Comparison of ENCODE assay signal across 1 cellular context in the genomic region with DNA sequence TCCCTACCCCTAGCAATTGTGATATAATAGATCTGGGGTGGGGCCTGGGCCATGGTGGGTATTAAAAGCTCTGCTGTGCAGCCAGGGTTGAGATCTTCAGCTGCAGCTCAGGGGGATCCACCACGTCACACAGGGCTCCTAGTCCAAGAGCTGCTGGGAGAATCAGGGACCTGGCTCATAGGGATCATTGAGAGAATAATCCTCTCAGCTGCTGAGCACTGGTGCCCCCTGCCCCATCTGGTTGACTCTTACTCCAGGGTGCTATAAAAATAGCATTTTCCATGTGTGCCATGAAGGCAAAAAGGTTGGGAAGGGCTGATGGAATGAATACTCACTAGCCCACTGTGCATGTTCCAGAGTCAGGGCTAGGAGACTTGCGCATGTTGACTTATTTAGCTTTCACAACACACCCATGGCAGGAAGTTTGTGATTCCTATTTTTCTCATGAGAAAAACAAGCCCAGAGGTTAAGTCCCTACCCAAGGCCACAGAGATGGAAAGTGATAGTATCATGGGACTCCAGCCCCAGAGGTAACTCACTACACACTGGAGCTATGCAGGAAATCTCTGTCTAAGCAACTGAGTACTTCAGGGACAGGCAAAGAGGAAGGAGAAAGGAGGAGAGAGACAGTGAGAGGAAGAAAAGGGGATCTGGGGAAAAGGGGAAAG.
TF ChIP-seq lines count a peak whose summit lies in the region.

No MANE protein-coding gene starts in this region.

TF ChIP-seq in HepG2, 621 proteins besides CTCF, POLR2A, EP300 and RAD21 (continued from another document and continues in another):
- TF ChIP-seq, protein P1, sequence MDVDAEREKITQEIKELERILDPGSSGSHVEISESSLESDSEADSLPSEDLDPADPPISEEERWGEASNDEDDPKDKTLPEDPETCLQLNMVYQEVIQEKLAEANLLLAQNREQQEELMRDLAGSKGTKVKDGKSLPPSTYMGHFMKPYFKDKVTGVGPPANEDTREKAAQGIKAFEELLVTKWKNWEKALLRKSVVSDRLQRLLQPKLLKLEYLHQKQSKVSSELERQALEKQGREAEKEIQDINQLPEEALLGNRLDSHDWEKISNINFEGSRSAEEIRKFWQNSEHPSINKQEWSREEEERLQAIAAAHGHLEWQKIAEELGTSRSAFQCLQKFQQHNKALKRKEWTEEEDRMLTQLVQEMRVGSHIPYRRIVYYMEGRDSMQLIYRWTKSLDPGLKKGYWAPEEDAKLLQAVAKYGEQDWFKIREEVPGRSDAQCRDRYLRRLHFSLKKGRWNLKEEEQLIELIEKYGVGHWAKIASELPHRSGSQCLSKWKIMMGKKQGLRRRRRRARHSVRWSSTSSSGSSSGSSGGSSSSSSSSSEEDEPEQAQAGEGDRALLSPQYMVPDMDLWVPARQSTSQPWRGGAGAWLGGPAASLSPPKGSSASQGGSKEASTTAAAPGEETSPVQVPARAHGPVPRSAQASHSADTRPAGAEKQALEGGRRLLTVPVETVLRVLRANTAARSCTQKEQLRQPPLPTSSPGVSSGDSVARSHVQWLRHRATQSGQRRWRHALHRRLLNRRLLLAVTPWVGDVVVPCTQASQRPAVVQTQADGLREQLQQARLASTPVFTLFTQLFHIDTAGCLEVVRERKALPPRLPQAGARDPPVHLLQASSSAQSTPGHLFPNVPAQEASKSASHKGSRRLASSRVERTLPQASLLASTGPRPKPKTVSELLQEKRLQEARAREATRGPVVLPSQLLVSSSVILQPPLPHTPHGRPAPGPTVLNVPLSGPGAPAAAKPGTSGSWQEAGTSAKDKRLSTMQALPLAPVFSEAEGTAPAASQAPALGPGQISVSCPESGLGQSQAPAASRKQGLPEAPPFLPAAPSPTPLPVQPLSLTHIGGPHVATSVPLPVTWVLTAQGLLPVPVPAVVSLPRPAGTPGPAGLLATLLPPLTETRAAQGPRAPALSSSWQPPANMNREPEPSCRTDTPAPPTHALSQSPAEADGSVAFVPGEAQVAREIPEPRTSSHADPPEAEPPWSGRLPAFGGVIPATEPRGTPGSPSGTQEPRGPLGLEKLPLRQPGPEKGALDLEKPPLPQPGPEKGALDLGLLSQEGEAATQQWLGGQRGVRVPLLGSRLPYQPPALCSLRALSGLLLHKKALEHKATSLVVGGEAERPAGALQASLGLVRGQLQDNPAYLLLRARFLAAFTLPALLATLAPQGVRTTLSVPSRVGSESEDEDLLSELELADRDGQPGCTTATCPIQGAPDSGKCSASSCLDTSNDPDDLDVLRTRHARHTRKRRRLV (CRISPR knock-in tag; IDR thresholded peaks at IDR 0.05) = no peak
- TF ChIP-seq RARA (CRISPR knock-in tag; IDR thresholded peaks at IDR 0.05) = peak; percentile 78
- no peak for TF ChIP-seq ZNF274 (CRISPR knock-in tag; IDR thresholded peaks at IDR 0.05)
- TF ChIP-seq ZNF556 (CRISPR knock-in tag; IDR thresholded peaks at IDR 0.05; ENCODE audit: borderline replicate concordance) = no peak
- TF ChIP-seq, protein P2, sequence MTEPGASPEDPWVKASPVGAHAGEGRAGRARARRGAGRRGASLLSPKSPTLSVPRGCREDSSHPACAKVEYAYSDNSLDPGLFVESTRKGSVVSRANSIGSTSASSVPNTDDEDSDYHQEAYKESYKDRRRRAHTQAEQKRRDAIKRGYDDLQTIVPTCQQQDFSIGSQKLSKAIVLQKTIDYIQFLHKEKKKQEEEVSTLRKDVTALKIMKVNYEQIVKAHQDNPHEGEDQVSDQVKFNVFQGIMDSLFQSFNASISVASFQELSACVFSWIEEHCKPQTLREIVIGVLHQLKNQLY (CRISPR knock-in tag; IDR thresholded peaks at IDR 0.05) = peak; percentile 72; the same call in 1 of the 2 replicates
- TF ChIP-seq KLF11 (CRISPR knock-in tag; IDR thresholded peaks at IDR 0.05) = no peak
- TF ChIP-seq, protein P3, sequence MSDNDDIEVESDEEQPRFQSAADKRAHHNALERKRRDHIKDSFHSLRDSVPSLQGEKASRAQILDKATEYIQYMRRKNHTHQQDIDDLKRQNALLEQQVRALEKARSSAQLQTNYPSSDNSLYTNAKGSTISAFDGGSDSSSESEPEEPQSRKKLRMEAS (IDR thresholded peaks at IDR 0.05) = no peak; the same call in 1 of the 2 replicates
- TF ChIP-seq ZNF605 (CRISPR knock-in tag; IDR thresholded peaks at IDR 0.05) = no peak
- TF ChIP-seq DNMT1 (CRISPR knock-in tag; IDR thresholded peaks at IDR 0.05) = no peak
- TF ChIP-seq ZNF724P (CRISPR knock-in tag; IDR thresholded peaks at IDR 0.05; ENCODE audit: borderline replicate concordance) = no peak
- TF ChIP-seq ZNF83 (CRISPR knock-in tag; IDR thresholded peaks at IDR 0.05; ENCODE audit: borderline replicate concordance) = no peak
- TF ChIP-seq, protein P4, sequence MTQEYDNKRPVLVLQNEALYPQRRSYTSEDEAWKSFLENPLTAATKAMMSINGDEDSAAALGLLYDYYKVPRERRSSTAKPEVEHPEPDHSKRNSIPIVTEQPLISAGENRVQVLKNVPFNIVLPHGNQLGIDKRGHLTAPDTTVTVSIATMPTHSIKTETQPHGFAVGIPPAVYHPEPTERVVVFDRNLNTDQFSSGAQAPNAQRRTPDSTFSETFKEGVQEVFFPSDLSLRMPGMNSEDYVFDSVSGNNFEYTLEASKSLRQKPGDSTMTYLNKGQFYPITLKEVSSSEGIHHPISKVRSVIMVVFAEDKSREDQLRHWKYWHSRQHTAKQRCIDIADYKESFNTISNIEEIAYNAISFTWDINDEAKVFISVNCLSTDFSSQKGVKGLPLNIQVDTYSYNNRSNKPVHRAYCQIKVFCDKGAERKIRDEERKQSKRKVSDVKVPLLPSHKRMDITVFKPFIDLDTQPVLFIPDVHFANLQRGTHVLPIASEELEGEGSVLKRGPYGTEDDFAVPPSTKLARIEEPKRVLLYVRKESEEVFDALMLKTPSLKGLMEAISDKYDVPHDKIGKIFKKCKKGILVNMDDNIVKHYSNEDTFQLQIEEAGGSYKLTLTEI (CRISPR knock-in tag; conservative IDR thresholded peaks at IDR 0.05) = no peak
- peak; percentile 74; the same call in 1 of the 2 replicates for TF ChIP-seq MIXL1 (CRISPR knock-in tag; IDR thresholded peaks at IDR 0.05)
- TF ChIP-seq PAWR (CRISPR knock-in tag; IDR thresholded peaks at IDR 0.05; ENCODE audit: borderline replicate concordance) = no peak
- TF ChIP-seq, protein P5, sequence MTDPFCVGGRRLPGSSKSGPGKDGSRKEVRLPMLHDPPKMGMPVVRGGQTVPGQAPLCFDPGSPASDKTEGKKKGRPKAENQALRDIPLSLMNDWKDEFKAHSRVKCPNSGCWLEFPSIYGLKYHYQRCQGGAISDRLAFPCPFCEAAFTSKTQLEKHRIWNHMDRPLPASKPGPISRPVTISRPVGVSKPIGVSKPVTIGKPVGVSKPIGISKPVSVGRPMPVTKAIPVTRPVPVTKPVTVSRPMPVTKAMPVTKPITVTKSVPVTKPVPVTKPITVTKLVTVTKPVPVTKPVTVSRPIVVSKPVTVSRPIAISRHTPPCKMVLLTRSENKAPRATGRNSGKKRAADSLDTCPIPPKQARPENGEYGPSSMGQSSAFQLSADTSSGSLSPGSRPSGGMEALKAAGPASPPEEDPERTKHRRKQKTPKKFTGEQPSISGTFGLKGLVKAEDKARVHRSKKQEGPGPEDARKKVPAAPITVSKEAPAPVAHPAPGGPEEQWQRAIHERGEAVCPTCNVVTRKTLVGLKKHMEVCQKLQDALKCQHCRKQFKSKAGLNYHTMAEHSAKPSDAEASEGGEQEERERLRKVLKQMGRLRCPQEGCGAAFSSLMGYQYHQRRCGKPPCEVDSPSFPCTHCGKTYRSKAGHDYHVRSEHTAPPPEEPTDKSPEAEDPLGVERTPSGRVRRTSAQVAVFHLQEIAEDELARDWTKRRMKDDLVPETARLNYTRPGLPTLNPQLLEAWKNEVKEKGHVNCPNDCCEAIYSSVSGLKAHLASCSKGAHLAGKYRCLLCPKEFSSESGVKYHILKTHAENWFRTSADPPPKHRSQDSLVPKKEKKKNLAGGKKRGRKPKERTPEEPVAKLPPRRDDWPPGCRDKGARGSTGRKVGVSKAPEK (CRISPR knock-in tag; IDR thresholded peaks at IDR 0.05; ENCODE audit: borderline replicate concordance) = no peak
- no peak for TF ChIP-seq ZNF775 (CRISPR knock-in tag; IDR thresholded peaks at IDR 0.05; ENCODE audit: borderline replicate concordance)
- TF ChIP-seq, protein P6, sequence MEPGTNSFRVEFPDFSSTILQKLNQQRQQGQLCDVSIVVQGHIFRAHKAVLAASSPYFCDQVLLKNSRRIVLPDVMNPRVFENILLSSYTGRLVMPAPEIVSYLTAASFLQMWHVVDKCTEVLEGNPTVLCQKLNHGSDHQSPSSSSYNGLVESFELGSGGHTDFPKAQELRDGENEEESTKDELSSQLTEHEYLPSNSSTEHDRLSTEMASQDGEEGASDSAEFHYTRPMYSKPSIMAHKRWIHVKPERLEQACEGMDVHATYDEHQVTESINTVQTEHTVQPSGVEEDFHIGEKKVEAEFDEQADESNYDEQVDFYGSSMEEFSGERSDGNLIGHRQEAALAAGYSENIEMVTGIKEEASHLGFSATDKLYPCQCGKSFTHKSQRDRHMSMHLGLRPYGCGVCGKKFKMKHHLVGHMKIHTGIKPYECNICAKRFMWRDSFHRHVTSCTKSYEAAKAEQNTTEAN (CRISPR knock-in tag; conservative IDR thresholded peaks at IDR 0.05) = no peak
- TF ChIP-seq, protein P7, sequence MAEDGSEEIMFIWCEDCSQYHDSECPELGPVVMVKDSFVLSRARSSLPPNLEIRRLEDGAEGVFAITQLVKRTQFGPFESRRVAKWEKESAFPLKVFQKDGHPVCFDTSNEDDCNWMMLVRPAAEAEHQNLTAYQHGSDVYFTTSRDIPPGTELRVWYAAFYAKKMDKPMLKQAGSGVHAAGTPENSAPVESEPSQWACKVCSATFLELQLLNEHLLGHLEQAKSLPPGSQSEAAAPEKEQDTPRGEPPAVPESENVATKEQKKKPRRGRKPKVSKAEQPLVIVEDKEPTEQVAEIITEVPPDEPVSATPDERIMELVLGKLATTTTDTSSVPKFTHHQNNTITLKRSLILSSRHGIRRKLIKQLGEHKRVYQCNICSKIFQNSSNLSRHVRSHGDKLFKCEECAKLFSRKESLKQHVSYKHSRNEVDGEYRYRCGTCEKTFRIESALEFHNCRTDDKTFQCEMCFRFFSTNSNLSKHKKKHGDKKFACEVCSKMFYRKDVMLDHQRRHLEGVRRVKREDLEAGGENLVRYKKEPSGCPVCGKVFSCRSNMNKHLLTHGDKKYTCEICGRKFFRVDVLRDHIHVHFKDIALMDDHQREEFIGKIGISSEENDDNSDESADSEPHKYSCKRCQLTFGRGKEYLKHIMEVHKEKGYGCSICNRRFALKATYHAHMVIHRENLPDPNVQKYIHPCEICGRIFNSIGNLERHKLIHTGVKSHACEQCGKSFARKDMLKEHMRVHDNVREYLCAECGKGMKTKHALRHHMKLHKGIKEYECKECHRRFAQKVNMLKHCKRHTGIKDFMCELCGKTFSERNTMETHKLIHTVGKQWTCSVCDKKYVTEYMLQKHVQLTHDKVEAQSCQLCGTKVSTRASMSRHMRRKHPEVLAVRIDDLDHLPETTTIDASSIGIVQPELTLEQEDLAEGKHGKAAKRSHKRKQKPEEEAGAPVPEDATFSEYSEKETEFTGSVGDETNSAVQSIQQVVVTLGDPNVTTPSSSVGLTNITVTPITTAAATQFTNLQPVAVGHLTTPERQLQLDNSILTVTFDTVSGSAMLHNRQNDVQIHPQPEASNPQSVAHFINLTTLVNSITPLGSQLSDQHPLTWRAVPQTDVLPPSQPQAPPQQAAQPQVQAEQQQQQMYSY (CRISPR knock-in tag; IDR thresholded peaks at IDR 0.05) = no peak
- TF ChIP-seq, protein P8, sequence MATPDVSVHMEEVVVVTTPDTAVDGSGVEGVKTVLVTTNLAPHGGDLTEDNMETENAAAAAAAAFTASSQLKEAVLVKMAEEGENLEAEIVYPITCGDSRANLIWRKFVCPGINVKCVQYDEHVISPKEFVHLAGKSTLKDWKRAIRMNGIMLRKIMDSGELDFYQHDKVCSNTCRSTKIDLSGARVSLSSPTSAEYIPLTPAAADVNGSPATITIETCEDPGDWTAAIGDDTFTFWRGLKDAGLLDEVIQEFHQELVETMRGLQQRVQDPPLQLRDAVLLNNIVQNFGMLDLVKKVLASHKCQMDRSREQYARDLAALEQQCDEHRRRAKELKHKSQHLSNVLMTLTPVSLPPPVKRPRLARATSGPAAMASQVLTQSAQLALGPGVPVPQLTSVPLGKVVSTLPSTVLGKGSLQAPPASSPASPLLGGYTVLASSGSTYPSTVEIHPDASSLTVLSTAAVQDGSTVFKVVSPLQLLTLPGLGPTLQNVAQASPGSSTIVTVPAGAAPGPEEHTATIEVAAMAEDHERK (CRISPR knock-in tag; IDR thresholded peaks at IDR 0.05; ENCODE audit: low read depth) = no peak
- no peak for TF ChIP-seq BORCS8-MEF2B (CRISPR knock-in tag; IDR thresholded peaks at IDR 0.05)
- TF ChIP-seq, protein P9, sequence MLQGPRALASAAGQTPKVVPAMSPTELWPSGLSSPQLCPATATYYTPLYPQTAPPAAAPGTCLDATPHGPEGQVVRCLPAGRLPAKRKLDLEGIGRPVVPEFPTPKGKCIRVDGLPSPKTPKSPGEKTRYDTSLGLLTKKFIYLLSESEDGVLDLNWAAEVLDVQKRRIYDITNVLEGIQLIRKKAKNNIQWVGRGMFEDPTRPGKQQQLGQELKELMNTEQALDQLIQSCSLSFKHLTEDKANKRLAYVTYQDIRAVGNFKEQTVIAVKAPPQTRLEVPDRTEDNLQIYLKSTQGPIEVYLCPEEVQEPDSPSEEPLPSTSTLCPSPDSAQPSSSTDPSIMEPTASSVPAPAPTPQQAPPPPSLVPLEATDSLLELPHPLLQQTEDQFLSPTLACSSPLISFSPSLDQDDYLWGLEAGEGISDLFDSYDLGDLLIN (CRISPR knock-in tag; IDR thresholded peaks at IDR 0.05; ENCODE audit: borderline replicate concordance) = no peak
- peak; percentile 23; the same call in 1 of the 2 replicates for TF ChIP-seq IRF2 (CRISPR knock-in tag; IDR thresholded peaks at IDR 0.05)
- TF ChIP-seq ZNF225 (CRISPR knock-in tag; IDR thresholded peaks at IDR 0.05) = no peak
- TF ChIP-seq HMG20A (CRISPR knock-in tag; IDR thresholded peaks at IDR 0.05; ENCODE audit: borderline replicate concordance) = peak; percentile 35; the same call in 1 of the 2 replicates
- no peak for TF ChIP-seq SATB2 (CRISPR knock-in tag; IDR thresholded peaks at IDR 0.05)
- TF ChIP-seq SP4 (CRISPR knock-in tag; IDR thresholded peaks at IDR 0.05) = no peak
- TF ChIP-seq, protein P10, sequence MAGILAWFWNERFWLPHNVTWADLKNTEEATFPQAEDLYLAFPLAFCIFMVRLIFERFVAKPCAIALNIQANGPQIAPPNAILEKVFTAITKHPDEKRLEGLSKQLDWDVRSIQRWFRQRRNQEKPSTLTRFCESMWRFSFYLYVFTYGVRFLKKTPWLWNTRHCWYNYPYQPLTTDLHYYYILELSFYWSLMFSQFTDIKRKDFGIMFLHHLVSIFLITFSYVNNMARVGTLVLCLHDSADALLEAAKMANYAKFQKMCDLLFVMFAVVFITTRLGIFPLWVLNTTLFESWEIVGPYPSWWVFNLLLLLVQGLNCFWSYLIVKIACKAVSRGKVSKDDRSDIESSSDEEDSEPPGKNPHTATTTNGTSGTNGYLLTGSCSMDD (CRISPR knock-in tag; IDR thresholded peaks at IDR 0.05) = no peak
- no peak for TF ChIP-seq ISL2 (CRISPR knock-in tag; IDR thresholded peaks at IDR 0.05)
- no peak for TF ChIP-seq KDM2A (CRISPR knock-in tag; IDR thresholded peaks at IDR 0.05; ENCODE audit: borderline replicate concordance, low read depth)
- no peak for TF ChIP-seq KLF6 (CRISPR knock-in tag; IDR thresholded peaks at IDR 0.05)
- peak; percentile 40; the same call in 1 of the 2 replicates for TF ChIP-seq CEBPB (IDR thresholded peaks at IDR 0.05; ENCODE audit: borderline replicate concordance, low read depth, low read length)
- no peak for TF ChIP-seq NFKB2 (CRISPR knock-in tag; IDR thresholded peaks at IDR 0.05; ENCODE audit: borderline replicate concordance)
- TF ChIP-seq FOXA3 (CRISPR knock-in tag; IDR thresholded peaks at IDR 0.05) = peak; percentile 91
